1 cellular context compared by ENCODE assay signal in genomic region chr16:56538331-56538730, GRCh38.
TF ChIP-seq lines count a peak whose summit lies in the region.

No MANE protein-coding gene starts in this region.

TF ChIP-seq in HepG2, 621 proteins besides CTCF, POLR2A, EP300 and RAD21 (continued from another document):
- TF ChIP-seq HNF1B (CRISPR knock-in tag; IDR thresholded peaks at IDR 0.05) (no peak), ZKSCAN8 (CRISPR knock-in tag; IDR thresholded peaks at IDR 0.05; ENCODE audit: borderline replicate concordance) (no peak), LCORL (IDR thresholded peaks at IDR 0.05) (no peak), LCORL (CRISPR knock-in tag; IDR thresholded peaks at IDR 0.05) (peak; percentile 45; the same call in 1 of the 2 replicates), RERE (CRISPR knock-in tag; IDR thresholded peaks at IDR 0.05; ENCODE audit: low read depth) (no peak), ATF7 (IDR thresholded peaks at IDR 0.05) (peak; percentile 21; the same call in 1 of the 2 replicates), ATF7 (CRISPR knock-in tag; IDR thresholded peaks at IDR 0.05) (0 out of 2 replicates have a peak, but pooled peaks have one; percentile 63), ADNP (CRISPR knock-in tag; IDR thresholded peaks at IDR 0.05) (peak; percentile 80), ZNF547 (CRISPR knock-in tag; IDR thresholded peaks at IDR 0.05) (no peak), YEATS4 (CRISPR knock-in tag; IDR thresholded peaks at IDR 0.05; ENCODE audit: borderline replicate concordance) (no peak), HNF4G (IDR thresholded peaks at IDR 0.05; ENCODE audit: borderline replicate concordance, low read depth, low read length) (no peak), HNF4G (CRISPR knock-in tag; IDR thresholded peaks at IDR 0.05; ENCODE audit: borderline replicate concordance, low read depth) (no peak), ATF2 (CRISPR knock-in tag; IDR thresholded peaks at IDR 0.05) (peak; percentile 55; the same call in 1 of the 2 replicates), NFYC (CRISPR knock-in tag; IDR thresholded peaks at IDR 0.05) (no peak)
